In the genomic region with DNA sequence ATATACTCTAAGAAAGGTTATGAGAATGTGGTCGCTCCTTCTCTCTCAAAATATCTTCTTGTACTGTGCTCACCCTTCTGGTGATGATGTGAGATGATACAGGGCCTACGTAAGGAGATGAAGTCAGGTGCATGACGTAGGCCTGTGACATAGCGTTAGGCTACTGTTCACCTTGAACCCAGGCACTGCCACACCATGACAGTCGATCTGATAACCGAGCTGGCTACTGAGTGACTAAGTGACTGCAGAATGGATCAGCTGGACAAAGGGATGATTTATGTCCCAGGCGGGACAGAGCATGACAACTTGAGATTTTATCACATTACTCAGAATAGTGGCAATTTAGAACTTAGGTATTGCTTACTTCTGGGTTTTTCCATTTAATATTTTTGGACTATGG, we compare ENCODE assay signal across 22 cellular contexts. TPM values are rescaled to one million over a fixed set of nuclear protein-coding genes. Genes with fewer than 3 reads are reported as not detected.
"Had no signal": no experiment of that assay in that cellular context is flagged by ENCODE, and none has a peak within 500 bp of the region (broad histone marks: within the 10 kb centered on the region; RNA-seq: fewer than 3 reads in every experiment).

No MANE protein-coding gene starts in this region.

- FAIRE-seq: endothelial cell of umbilical vein, kidney, pancreas had no signal

- H3K4me3 ChIP-seq: coronary artery, gastrocnemius medialis, lung, pancreas, smooth muscle cell, suprapubic skin, transverse colon had no signal

- H3K27ac ChIP-seq: coronary artery, gastrocnemius medialis, pancreas, suprapubic skin, transverse colon had no signal

- ATAC-seq: gastrocnemius medialis; left lobe of liver; pancreas; sciatic nerve; stimulated activated naive CD8-positive, alpha-beta T cell treated with anti-CD3 and anti-CD28 coated beads, Interleukin-15, amount 100 ng/mL, for 72 hours had no signal

- H3K36me3 ChIP-seq: gastrocnemius medialis, neutrophil, pancreas, suprapubic skin, transverse colon had no signal

- H3K4me1 ChIP-seq: pancreas, suprapubic skin, transverse colon had no signal

- H3K9me3 ChIP-seq: neutrophil, pancreas, suprapubic skin had no signal

- DNase-seq: dermis blood vessel endothelial cell; effector memory CD4-positive, alpha-beta T cell; gastrocnemius medialis; head of caudate nucleus; kidney; pancreas; stimulated activated CD4-positive, alpha-beta T cell treated with anti-CD3 and anti-CD28 coated beads, Interleukin-12 subunit alpha, Interleukin-12 subunit beta, amount 100 ng/mL, for 4 hours; stimulated activated CD4-positive, alpha-beta T cell treated with anti-CD3 and anti-CD28 coated beads, Interleukin-1b, Interleukin-23, amount 100 ng/mL, for 48 hours; stimulated activated CD4-positive, alpha-beta T cell treated with anti-CD3 and anti-CD28 coated beads, Interleukin-4, amount 100 ng/mL, for 1 hour; stimulated activated CD8-positive, alpha-beta memory T cell treated with anti-CD3 and anti-CD28 coated beads, Interleukin-4, amount 100 ng/mL, for 48 hours; stimulated activated naive CD4-positive, alpha-beta T cell; stimulated activated naive CD8-positive, alpha-beta T cell treated with anti-CD3 and anti-CD28 coated beads, Interleukin-15, amount 100 ng/mL, for 72 hours; transverse colon had no signal

- H3K4me2 ChIP-seq: smooth muscle cell had no signal

- H3K27me3 ChIP-seq: gastrocnemius medialis, neutrophil, pancreas, suprapubic skin, transverse colon had no signal

RNA-seq across cellular contexts. Expression of a gene that starts 11.2 kb away (rescaled TPM):
- total RNA-seq: dermis blood vessel endothelial cell, endothelial cell of umbilical vein, epithelial cell of proximal tubule had no signal
- polyA plus RNA-seq: endothelial cell of umbilical vein had no signal
